8 cellular contexts compared by ENCODE assay signal in genomic region chr11:61964058-61964940, GRCh38. TPM values are rescaled to one million over a fixed set of nuclear protein-coding genes. Genes with fewer than 3 reads are reported as not detected.
DNase-seq lines count a peak whose midpoint lies in the region; ATAC-seq, FAIRE-seq and TF ChIP-seq lines count a peak whose summit lies in the region.
"Not testable (repeated sequence)": the region's sequence is repeated elsewhere in the genome, so short reads cannot be mapped to it uniquely, and the experiment has no call there.

No MANE protein-coding gene starts in this region.

- peak overlapping the region; percentile 42 for H3K27ac ChIP-seq in K562 (ENCODE audit: extremely low read depth, low read depth, low read length)
- peak overlapping the region; percentile 4 to 99 (median 96) for H3K27ac ChIP-seq in esophagus squamous epithelium
- peak overlapping the region; percentile 100 for H3K27ac ChIP-seq in prostate gland
- peak overlapping the region; percentile 98 to 100 for H3K27ac ChIP-seq in tibial artery

- peak; percentile 3 for ATAC-seq in K562
- not testable (repeated sequence) for ATAC-seq in memory B cell (ENCODE audit: low read depth)

- H3K27ac Mint-ChIP-seq in Calu3 (ENCODE audit: unreplicated experiment) (peak overlapping the region; percentile 89), memory B cell (peak overlapping the region; percentile 94)

- CTCF ChIA-PET in Calu3 (lab: Charles Lee); K562 (lab: Yijun Ruan, JAX; ENCODE audit: low intra/inter-chr PET ratio): not testable (repeated sequence)

- peaks cover 59% of the 10 kb centered on the region for H3K79me2 ChIP-seq in K562 (ENCODE audit: control insufficient read depth, insufficient read depth, low read length)

- not testable (repeated sequence) for H3K27me3 ChIP-seq in K562 (ENCODE audit: control insufficient read depth in 2 of 2, insufficient read depth in 2 of 2, low read length in 2 of 2); esophagus squamous epithelium; prostate gland (replicated peaks; ENCODE audit: insufficient read depth); tibial artery

- intact Hi-C loops in Calu3 (cut with micrococcal nuclease; ENCODE audit: unreplicated experiment); K562 (cut with micrococcal nuclease); esophagus squamous epithelium (cut with DNase I); prostate gland (cut with DNase I); tibial artery (cut with DNase I; ENCODE audit: low total_unique reads): not testable (repeated sequence)

- in situ Hi-C loops in K562 (cut with MboI), result not testable (repeated sequence)

- H3K36me3 ChIP-seq in K562 (ENCODE audit: control insufficient read depth, insufficient read depth, low read length) (peaks cover 39% of the 10 kb centered on the region), esophagus squamous epithelium (peaks cover 14 to 38% (median 24%) of the 10 kb centered on the region in 3 donors), tibial artery (peaks cover 32 to 49% (median 43%) of the 10 kb centered on the region in 3 donors)
- not testable (repeated sequence) for H3K36me3 ChIP-seq in prostate gland

- H3K4me2 ChIP-seq in K562 (ENCODE audit: insufficient read depth, low read length), result peak overlapping the region; percentile 96

- H3K36me3 Mint-ChIP-seq in Calu3 (ENCODE audit: insufficient read depth, unreplicated experiment) (peaks cover 89% of the 10 kb centered on the region), memory B cell (peaks cover 14% of the 10 kb centered on the region)

- peak overlapping the region in 1 of 2 experiments; percentile 92; a peak in 2 of 4 replicates for H3K9ac ChIP-seq in K562 (ENCODE audit: insufficient read depth in 1 of 2, low read depth in 2 of 2, low read length in 2 of 2)

- FAIRE-seq in K562 (lab: Jason Lieb, UNC), result not testable (repeated sequence)

- POLR2A ChIA-PET in K562 (lab: Yijun Ruan, JAX), result interaction anchor here (0.6 to 11.8 kb wide), 30 partner anchors 7 to 922 kb away, joined by 3 to 327 read pairs (median 6); partner anchors contain the start of genes BEST1, FEN1, INCENP and RAB3IL1

- BruUV-seq in Calu3 (replicated peaks; lab: Mats Ljungman, UMichigan); K562 (replicated peaks; lab: Mats Ljungman, UMichigan): not testable (repeated sequence)

- H3K4me1 Mint-ChIP-seq in Calu3 (ENCODE audit: low read depth, unreplicated experiment), result peaks cover 55% of the 10 kb centered on the region
- peaks cover 29% of the 10 kb centered on the region for H3K4me1 Mint-ChIP-seq in memory B cell

- not testable (repeated sequence) for TF ChIP-seq POLR2A in K562 (conservative IDR thresholded peaks at IDR 0.05); esophagus squamous epithelium (IDR thresholded peaks at IDR 0.05); prostate gland (IDR thresholded peaks at IDR 0.05)

- H3K4me1 ChIP-seq in K562 (replicated peaks in 1 of 2; ENCODE audit: control insufficient read depth in 2 of 2, insufficient read depth in 2 of 2, low read length in 2 of 2) (peaks cover 41 to 42% of the 10 kb centered on the region in 2 experiments), esophagus squamous epithelium (peaks cover 18 to 76% (median 50%) of the 10 kb centered on the region in 3 donors), tibial artery (peaks cover 0 to 61% (median 50%) of the 10 kb centered on the region in 4 donors)
- not testable (repeated sequence) for H3K4me1 ChIP-seq in prostate gland (replicated peaks)

- TF ChIP-seq CTCF in Calu3 (IDR thresholded peaks at IDR 0.05; ENCODE audit: unreplicated experiment); K562 (IDR thresholded peaks at IDR 0.05 in 2 of 3, conservative IDR thresholded peaks at IDR 0.05 in 1 of 3; ENCODE audit: insufficient read depth in 2 of 3, low read depth in 1 of 3, low read length in 3 of 3); esophagus squamous epithelium (IDR thresholded peaks at IDR 0.05); prostate gland (IDR thresholded peaks at IDR 0.05); tibial artery (IDR thresholded peaks at IDR 0.05): not testable (repeated sequence)

- H3K4me3 ChIP-seq in K562 (peak overlapping the region; percentile 80), esophagus squamous epithelium (peak overlapping the region in 3 of 4 donors; percentile 63 to 94 (median 78)), tibial artery (peak overlapping the region; percentile 68 to 95)
- H3K4me3 ChIP-seq in prostate gland, result not testable (repeated sequence)

- not testable (repeated sequence) for H3K9me3 ChIP-seq in K562 (replicated peaks; ENCODE audit: control insufficient read depth, insufficient read depth, low read depth, low read length); esophagus squamous epithelium; prostate gland; tibial artery

- H3K4me3 Mint-ChIP-seq in Calu3 (ENCODE audit: low read depth, unreplicated experiment) (peak overlapping the region; percentile 86), memory B cell (peak overlapping the region; percentile 29)

- WGBS in K562 (ENCODE audit: insufficient coverage, low coverage, missing lambda C conversion rate), result 16% methylated on average over 11 of the region's 11 CpGs
- 44 to 45% methylated on average over 11 of the region's 11 CpGs for WGBS in esophagus squamous epithelium, 2 donors
- WGBS in prostate gland, result 43% methylated on average over 11 of the region's 11 CpGs

- not testable (repeated sequence) for TF ChIP-seq EP300 in K562 (IDR thresholded peaks at IDR 0.05; ENCODE audit: low read length)

- not testable (repeated sequence) for H2AFZ ChIP-seq in K562 (ENCODE audit: low read depth, low read length)

- H3K9me3 Mint-ChIP-seq in Calu3 (ENCODE audit: low read depth, unreplicated experiment); memory B cell: not testable (repeated sequence)

- DNase-seq in Calu3; esophagus squamous epithelium (lab: John Stamatoyannopoulos, UW); memory B cell (ENCODE audit: low spot score in 2 of 2): not testable (repeated sequence)
- peak; percentile 24 for DNase-seq in NCI-H2107 treated with DMSO at 0.1 percent for 48 hours (lab: John Stamatoyannopoulos, UW; ENCODE audit: unreplicated experiment)
- DNase-seq in activated CD4-positive, alpha-beta T cell treated with anti-CD3 and anti-CD28 coated beads, Interleukin-2, amount 50 U/mL, for 1 hour, result peak; percentile 15
- DNase-seq in K562 (ENCODE audit: extremely low read depth in 1 of 4, low spot score in 3 of 4), result peak in 1 of 4 experiments; percentile 63
- peak; percentile 71 for DNase-seq in prostate gland (ENCODE audit: low spot score)
- DNase-seq in tibial artery, result peak in 1 of 2 donors; percentile 65

- H3K9me1 ChIP-seq in K562 (ENCODE audit: control insufficient read depth, insufficient read depth, low read length), result not testable (repeated sequence)

- TF ChIP-seq RAD21 in K562 (CRISPR knock-in tag; conservative IDR thresholded peaks at IDR 0.05 in 1 of 2, IDR thresholded peaks at IDR 0.05 in 1 of 2), result peak in 1 of 2 experiments; percentile 5; a peak in 1 of 4 replicates

- peaks cover 43% of the 10 kb centered on the region for H4K20me1 ChIP-seq in K562 (replicated peaks; ENCODE audit: control insufficient read depth, insufficient read depth, low read length)

- not testable (repeated sequence) for H3K27me3 Mint-ChIP-seq in Calu3 (ENCODE audit: unreplicated experiment); memory B cell

RNA-seq across cellular contexts. Expression of gene FTH1, which starts 3.1 kb away (rescaled TPM):
- total RNA-seq in Calu3 (2022), result 1,555 and 1,627 TPM in 2 replicates
- total RNA-seq in K562 (2011; cell fraction: chromatin; rRNA removed; ENCODE audit: low replicate concordance), result 340 and 424 TPM in 2 replicates
- 235 and 254 TPM in 2 replicates for total RNA-seq in K562 (2011; cell fraction: nucleolus; rRNA removed)
- 466 and 809 TPM in 2 replicates for total RNA-seq in K562 (2011; cell fraction: nucleoplasm; rRNA removed)
- total RNA-seq in K562 (2014; rRNA removed), result 542 and 714 TPM in 2 replicates
- total RNA-seq in K562 (2014; rRNA removed; fragmentation: Illumina TruSeq; extraction: Trizol), result 854 and 941 TPM in 2 replicates
- total RNA-seq in K562 (2015; rRNA removed; fragmentation: Illumina TruSeq; extraction: Trizol), result 794 and 802 TPM in 2 replicates
- 1,987 and 1,991 TPM in 2 replicates for total RNA-seq in K562 (2021)
- polyA plus RNA-seq in K562 (2011; rRNA removed), result 692 and 749 TPM in 2 replicates
- 753 and 1,113 TPM in 2 replicates for polyA plus RNA-seq in K562 (2011; cell fraction: cytosol; rRNA removed)
- 360 and 464 TPM in 2 replicates for polyA plus RNA-seq in K562 (2011; cell fraction: nucleus; rRNA removed)
- 2,840 and 5,114 TPM in 2 replicates for polyA plus RNA-seq in K562 (2012)
- polyA plus RNA-seq in K562 (2014; fragmentation: Illumina TruSeq; extraction: Trizol), result 2,369 and 3,146 TPM in 2 replicates
- 100 to 1,000 TPM; 370 to 426 TPM for polyA plus RNA-seq in K562 (2014; fragmentation: Nextera tagmentation; extraction: Ambion mirVana)
- polyA plus RNA-seq in K562 (2014; rRNA removed), result 1,104 and 1,916 TPM in 2 replicates
- polyA minus RNA-seq in K562 (2011; rRNA and poly(A)+ RNA removed), result 797 and 971 TPM in 2 replicates
- polyA minus RNA-seq in K562 (2011; cell fraction: cytosol; rRNA and poly(A)+ RNA removed), result 687 and 1,035 TPM in 2 replicates
- polyA minus RNA-seq in K562 (2011; cell fraction: nucleus; rRNA and poly(A)+ RNA removed), result 101 and 228 TPM in 2 replicates
- 1,000 to 10,000 TPM in 1 of 4 donors, 100 to 1,000 TPM in 3; 716 to 1,904 (median 760) TPM for total RNA-seq in esophagus squamous epithelium
- 1,000 to 10,000 TPM; 1,344 to 1,560 TPM for total RNA-seq in prostate gland

RNA-seq across cellular contexts. Expression of gene BEST1, which starts 14.1 kb away (rescaled TPM):
- total RNA-seq in Calu3 (2022), result 0.78 and 1.1 TPM in 2 replicates
- 4.5 and 6.1 TPM in 2 replicates for total RNA-seq in K562 (2011; cell fraction: chromatin; rRNA removed; ENCODE audit: low replicate concordance)
- total RNA-seq in K562 (2011; cell fraction: nucleolus; rRNA removed), result 4.7 and 5.5 TPM in 2 replicates
- 4.4 and 5.5 TPM in 2 replicates for total RNA-seq in K562 (2011; cell fraction: nucleoplasm; rRNA removed)
- 0.36 and 0.61 TPM in 2 replicates for total RNA-seq in K562 (2014; rRNA removed)
- total RNA-seq in K562 (2014; rRNA removed; fragmentation: Illumina TruSeq; extraction: Trizol), result 0.35 and 0.40 TPM in 2 replicates
- total RNA-seq in K562 (2015; rRNA removed; fragmentation: Illumina TruSeq; extraction: Trizol), result 0.07 and 0.11 TPM in 2 replicates
- total RNA-seq in K562 (2021), result 0.85 and 1.0 TPM in 2 replicates
- 0.22 and 0.49 TPM in 2 replicates for polyA plus RNA-seq in K562 (2011; rRNA removed)
- polyA plus RNA-seq in K562 (2011; cell fraction: cytosol; rRNA removed), result 0.15 and 0.35 TPM in 2 replicates
- polyA plus RNA-seq in K562 (2011; cell fraction: nucleus; rRNA removed), result 1.4 and 1.9 TPM in 2 replicates
- polyA plus RNA-seq in K562 (2012), result 1.0 and 15.0 TPM in 2 replicates
- polyA plus RNA-seq in K562 (2014; fragmentation: Illumina TruSeq; extraction: Trizol), result 0.73 and 0.86 TPM in 2 replicates
- under 1 TPM; 0.27 to 0.62 TPM for polyA plus RNA-seq in K562 (2014; fragmentation: Nextera tagmentation; extraction: Ambion mirVana)
- polyA plus RNA-seq in K562 (2014; rRNA removed), result 1.3 TPM in 2 replicates
- 0.28 and 0.66 TPM in 2 replicates for polyA minus RNA-seq in K562 (2011; rRNA and poly(A)+ RNA removed)
- polyA minus RNA-seq in K562 (2011; cell fraction: cytosol; rRNA and poly(A)+ RNA removed), result not detected in 2 replicates
- polyA minus RNA-seq in K562 (2011; cell fraction: nucleus; rRNA and poly(A)+ RNA removed), result 0.67 and 2.3 TPM in 2 replicates
- total RNA-seq in esophagus squamous epithelium, result 1 to 10 TPM in 1 of 4 donors, under 1 TPM in 3; 0.08 to 2.7 (median 0.39) TPM
- total RNA-seq in prostate gland, result 10 to 100 TPM in 1 of 2 donors, 1 to 10 TPM in 1; 1.5 to 18.0 TPM

RNA-seq across cellular contexts. Expression of gene RAB3IL1, which starts 46.9 kb away (rescaled TPM):
- total RNA-seq in Calu3 (2022), result 0.76 and 2.4 TPM in 2 replicates
- total RNA-seq in K562 (2011; cell fraction: chromatin; rRNA removed; ENCODE audit: low replicate concordance), result 21.2 and 46.4 TPM in 2 replicates
- 27.3 and 33.0 TPM in 2 replicates for total RNA-seq in K562 (2011; cell fraction: nucleolus; rRNA removed)
- total RNA-seq in K562 (2011; cell fraction: nucleoplasm; rRNA removed), result 19.3 and 24.0 TPM in 2 replicates
- 17.6 and 19.8 TPM in 2 replicates for total RNA-seq in K562 (2014; rRNA removed)
- total RNA-seq in K562 (2014; rRNA removed; fragmentation: Illumina TruSeq; extraction: Trizol), result 2.0 and 3.7 TPM in 2 replicates
- 8.9 and 10.3 TPM in 2 replicates for total RNA-seq in K562 (2015; rRNA removed; fragmentation: Illumina TruSeq; extraction: Trizol)
- 42.6 and 46.2 TPM in 2 replicates for total RNA-seq in K562 (2021)
- 15.5 and 17.7 TPM in 2 replicates for polyA plus RNA-seq in K562 (2011; rRNA removed)
- 18.3 and 41.7 TPM in 2 replicates for polyA plus RNA-seq in K562 (2011; cell fraction: cytosol; rRNA removed)
- 25.8 and 42.6 TPM in 2 replicates for polyA plus RNA-seq in K562 (2011; cell fraction: nucleus; rRNA removed)
- polyA plus RNA-seq in K562 (2012), result 15.9 and 29.1 TPM in 2 replicates
- polyA plus RNA-seq in K562 (2014; fragmentation: Illumina TruSeq; extraction: Trizol), result 25.1 and 31.8 TPM in 2 replicates
- polyA plus RNA-seq in K562 (2014; fragmentation: Nextera tagmentation; extraction: Ambion mirVana), result under 1 TPM; 0.15 to 0.25 TPM
- polyA plus RNA-seq in K562 (2014; rRNA removed), result 28.2 and 29.7 TPM in 2 replicates
- 6.1 and 11.2 TPM in 2 replicates for polyA minus RNA-seq in K562 (2011; rRNA and poly(A)+ RNA removed)
- polyA minus RNA-seq in K562 (2011; cell fraction: cytosol; rRNA and poly(A)+ RNA removed), result 22.8 and 26.0 TPM in 2 replicates
- polyA minus RNA-seq in K562 (2011; cell fraction: nucleus; rRNA and poly(A)+ RNA removed), result 13.3 and 13.9 TPM in 2 replicates
- total RNA-seq in esophagus squamous epithelium, result 10 to 100 TPM in 1 of 4 donors, 1 to 10 TPM in 2, under 1 TPM in 1; 0.15 to 10.3 (median 5.0) TPM
- total RNA-seq in prostate gland, result 10 to 100 TPM in 1 of 2 donors, 1 to 10 TPM in 1; 3.5 to 53.0 TPM

Comparison
In these comparisons a context has a peak if more than half of its experiments do, and no peak if none do; other contexts are left out.
1. H3K27ac ChIP-seq: peak in every context shown above with its lines; median percentile 100 in prostate gland; 99 in tibial artery; 96 in esophagus squamous epithelium; 42 in K562.